In genomic region chrX:36963852-36964251, GRCh38 we compare ENCODE assay signal across 2 cellular contexts.
TF ChIP-seq lines count a peak whose summit lies in the region.

No MANE protein-coding gene starts in this region.

TF ChIP-seq in liver, 16 proteins besides CTCF, POLR2A, EP300 and RAD21:
- no peak for TF ChIP-seq RXRA (IDR thresholded peaks at IDR 0.05)
- no peak for TF ChIP-seq MAX (IDR thresholded peaks at IDR 0.05)

TF ChIP-seq in HepG2, 621 proteins besides CTCF, POLR2A, EP300 and RAD21:
- TF ChIP-seq ZNF652 (CRISPR knock-in tag; IDR thresholded peaks at IDR 0.05; ENCODE audit: borderline replicate concordance, low read depth) = no peak
- TF ChIP-seq MAF1 (CRISPR knock-in tag; IDR thresholded peaks at IDR 0.05; ENCODE audit: borderline replicate concordance) = no peak
TF ChIP-seq in HepG2: peak in this region for 0.
